In the genomic region with DNA sequence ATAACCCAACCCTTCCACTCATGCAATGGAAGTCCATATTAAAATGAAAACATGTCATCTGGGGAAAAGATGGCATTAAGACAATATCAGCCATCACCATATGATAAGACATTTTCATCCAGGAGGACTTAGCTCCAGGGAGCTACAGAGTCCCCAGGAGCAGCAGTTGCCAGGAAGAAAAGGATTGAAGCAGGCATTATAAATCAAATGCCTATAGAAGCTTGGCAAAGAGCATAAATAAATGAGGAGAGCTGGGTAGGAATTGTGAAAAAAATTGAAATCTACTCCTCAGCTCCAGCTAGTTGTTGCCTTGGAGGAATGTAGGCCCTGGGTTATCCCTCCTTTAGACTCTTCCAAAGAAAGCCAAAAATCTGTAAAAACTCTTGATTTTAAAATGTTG, we compare ENCODE assay signal across 15 cellular contexts. TPM values are rescaled to one million over a fixed set of nuclear protein-coding genes. Genes with fewer than 3 reads are reported as not detected.
"Had no signal": no experiment of that assay in that cellular context is flagged by ENCODE, and none has a peak within 500 bp of the region (broad histone marks: within the 10 kb centered on the region; RNA-seq: fewer than 3 reads in every experiment).

No MANE protein-coding gene starts in this region.

- H3K36me3 Mint-ChIP-seq: stimulated activated effector memory CD8-positive, alpha-beta T cell treated with anti-CD3 and anti-CD28 coated beads, Interleukin-12 subunit alpha, Interleukin-12 subunit beta, amount 100 ng/mL, for 72 hours had no signal

- H3K27ac ChIP-seq: brain microvascular endothelial cell, lower lobe of right lung, neutrophil had no signal

- H3K27me3 ChIP-seq: brain microvascular endothelial cell, heart right ventricle, neutrophil had no signal

- H3K36me3 ChIP-seq: brain microvascular endothelial cell, lower lobe of right lung, neutrophil had no signal

- DNase-seq: activated CD4-positive, alpha-beta T cell treated with anti-CD3 and anti-CD28 coated beads, Interleukin-2, amount 50 U/mL, for 1 hour; activated CD4-positive, CD25-positive, alpha-beta regulatory T cell; activated naive CD4-positive, alpha-beta T cell treated with anti-CD3 and anti-CD28 coated beads, Interleukin-2, amount 50 U/mL, for 16 hours; brain microvascular endothelial cell; cerebellar nuclear complex; dermis blood vessel endothelial cell; heart right ventricle; lower lobe of right lung; midbrain; small intestine; trophoblast cell had no signal

- ATAC-seq: heart right ventricle; lower lobe of right lung; stimulated activated effector memory CD8-positive, alpha-beta T cell treated with anti-CD3 and anti-CD28 coated beads, Interleukin-12 subunit alpha, Interleukin-12 subunit beta, amount 100 ng/mL, for 72 hours had no signal

- H3K9me3 ChIP-seq: lower lobe of right lung, neutrophil had no signal

- H3K27ac Mint-ChIP-seq: activated T-helper 2 cell treated with anti-CD3 and anti-CD28 coated beads, Interferon-gamma antibody, Interleukin-2, Interleukin-4, amounts not matched to agents 10 μg/mL and 5 μg/mL and 100 μg/mL, durations not matched to agents 14 hours and 24 hours and 36 hours; stimulated activated effector memory CD8-positive, alpha-beta T cell treated with anti-CD3 and anti-CD28 coated beads, Interleukin-12 subunit alpha, Interleukin-12 subunit beta, amount 100 ng/mL, for 72 hours; T-helper 1 cell treated with Interleukin-12 subunit alpha and Interleukin-12 subunit beta and Interleukin-4 antibody, amounts not matched to agents 30 μg/mL and 1 μg/mL, for 36 hours had no signal

- H3K4me3 ChIP-seq: heart right ventricle, lower lobe of right lung had no signal

- H3K4me1 Mint-ChIP-seq: stimulated activated effector memory CD8-positive, alpha-beta T cell treated with anti-CD3 and anti-CD28 coated beads, Interleukin-12 subunit alpha, Interleukin-12 subunit beta, amount 100 ng/mL, for 72 hours had no signal

- H3K9me3 Mint-ChIP-seq: activated T-helper 2 cell treated with anti-CD3 and anti-CD28 coated beads, Interferon-gamma antibody, Interleukin-2, Interleukin-4, amounts not matched to agents 10 μg/mL and 5 μg/mL and 100 μg/mL, durations not matched to agents 14 hours and 24 hours and 36 hours; T-helper 1 cell treated with Interleukin-12 subunit alpha and Interleukin-12 subunit beta and Interleukin-4 antibody, amounts not matched to agents 30 μg/mL and 1 μg/mL, for 36 hours had no signal

- H3K4me3 Mint-ChIP-seq: stimulated activated effector memory CD8-positive, alpha-beta T cell treated with anti-CD3 and anti-CD28 coated beads, Interleukin-12 subunit alpha, Interleukin-12 subunit beta, amount 100 ng/mL, for 72 hours; T-helper 1 cell treated with Interleukin-12 subunit alpha and Interleukin-12 subunit beta and Interleukin-4 antibody, amounts not matched to agents 30 μg/mL and 1 μg/mL, for 36 hours had no signal

RNA-seq across cellular contexts. Expression of gene FAM13C, which starts 42.5 kb away (rescaled TPM):
- total RNA-seq: activated T-helper 2 cell treated with anti-CD3 and anti-CD28 coated beads, Interferon-gamma antibody, Interleukin-2, Interleukin-4, amounts not matched to agents 10 μg/mL and 5 μg/mL and 100 μg/mL, durations not matched to agents 14 hours and 24 hours and 36 hours had no signal
